16 cellular contexts compared by ENCODE assay signal in genomic region chr17:38919316-38920078, GRCh38. TPM values are rescaled to one million over a fixed set of nuclear protein-coding genes. Genes with fewer than 3 reads are reported as not detected.
A peak's percentile ranks its signal among the peaks of the same experiment; 100 is the strongest.
DNase-seq lines count a peak whose midpoint lies in the region; ATAC-seq, FAIRE-seq and TF ChIP-seq lines count a peak whose summit lies in the region.
"Had no signal": no experiment of that assay in that cellular context is flagged by ENCODE, and none has a peak within 500 bp of the region (broad histone marks: within the 10 kb centered on the region; RNA-seq: fewer than 3 reads in every experiment).

No MANE protein-coding gene starts in this region.

- peak overlapping the region in 1 of 3 donors; percentile 17 for H3K27ac ChIP-seq in thyroid gland
- H3K27ac ChIP-seq: foreskin keratinocyte had no signal

- H3K27me3 Mint-ChIP-seq in stimulated activated naive B cell treated with anti-CD40 and anti-IgM and Interleukin-4, amounts not matched to agents 10 μg/mL and 1 μg/mL and 100 μg/mL, for 72 hours: no peaks in the 10 kb centered on the region

- peaks cover 24 to 34% of the 10 kb centered on the region in 2 donors for H3K4me1 Mint-ChIP-seq in stimulated activated naive B cell treated with anti-CD40 and anti-IgM and Interleukin-4, amounts not matched to agents 10 μg/mL and 1 μg/mL and 100 μg/mL, for 72 hours

- H3K4me3 Mint-ChIP-seq in stimulated activated naive B cell treated with anti-CD40 and anti-IgM and Interleukin-4, amounts not matched to agents 10 μg/mL and 1 μg/mL and 100 μg/mL, for 72 hours: no peak overlapping the region

- TF ChIP-seq POLR2A in thyroid gland (IDR thresholded peaks at IDR 0.05): no peak

- peaks cover 44 to 51% of the 10 kb centered on the region in 2 donors for H3K36me3 Mint-ChIP-seq in stimulated activated naive B cell treated with anti-CD40 and anti-IgM and Interleukin-4, amounts not matched to agents 10 μg/mL and 1 μg/mL and 100 μg/mL, for 72 hours

- intact Hi-C loops in thyroid gland (cut with DNase I): no loop called here

- peak overlapping the region; percentile 90 for H3K27ac Mint-ChIP-seq in stimulated activated naive B cell treated with anti-CD40 and anti-IgM and Interleukin-4, amounts not matched to agents 10 μg/mL and 1 μg/mL and 100 μg/mL, for 72 hours

- no peak for ATAC-seq in stimulated activated naive B cell treated with anti-CD40 and anti-IgM and Interleukin-4, amounts not matched to agents 10 μg/mL and 1 μg/mL and 100 μg/mL, for 72 hours (replicated peaks)
- ATAC-seq: foreskin keratinocyte had no signal

- peaks cover 44 to 47% of the 10 kb centered on the region in 2 donors for H3K36me3 ChIP-seq in thyroid gland

- TF ChIP-seq CTCF in D721Med (IDR thresholded peaks at IDR 0.05; ENCODE audit: insufficient read depth, missing control alignments) (no peak), thyroid gland (IDR thresholded peaks at IDR 0.05) (no peak)

- H3K9me3 ChIP-seq in thyroid gland: no peaks in the 10 kb centered on the region

- no peak for FAIRE-seq in D721Med (lab: Jason Lieb, UNC)

- H3K4me1 ChIP-seq in thyroid gland: peaks cover 12 to 20% of the 10 kb centered on the region in 2 donors
- H3K4me1 ChIP-seq: foreskin keratinocyte had no signal

- no peaks in the 10 kb centered on the region for H3K9me3 Mint-ChIP-seq in stimulated activated naive B cell treated with anti-CD40 and anti-IgM and Interleukin-4, amounts not matched to agents 10 μg/mL and 1 μg/mL and 100 μg/mL, for 72 hours

- no peaks in the 10 kb centered on the region for H3K27me3 ChIP-seq in thyroid gland
- H3K27me3 ChIP-seq: foreskin keratinocyte had no signal

- no peak overlapping the region for H3K4me3 ChIP-seq in thyroid gland (replicated peaks in 1 of 3)

- DNase-seq in activated effector memory CD4-positive, alpha-beta T cell treated with anti-CD3 and anti-CD28 coated beads, Interleukin-2, amount 50 U/mL, for 16 hours: peak; percentile 49
- no peak for DNase-seq in activated effector memory CD4-positive, alpha-beta T cell treated with Interleukin-2 at 50 U/mL for 16 hours
- peak; percentile 48 for DNase-seq in activated CD8-positive, alpha-beta memory T cell treated with anti-CD3 and anti-CD28 coated beads, Interleukin-2, amount 50 U/mL, for 48 hours
- DNase-seq in islet precursor cell: peak; percentile 42
- DNase-seq in stimulated activated naive B cell treated with anti-CD40 and anti-IgM and Interleukin-4, amounts not matched to agents 10 μg/mL and 1 μg/mL and 100 μg/mL, for 72 hours: no peak
- DNase-seq in stimulated activated CD4-positive, alpha-beta T cell treated with anti-CD3 and anti-CD28 coated beads, Interleukin-4, amount 100 ng/mL, for 4 hours: no peak
- DNase-seq in D721Med (ENCODE audit: insufficient read length, low spot score): no peak
- no peak for DNase-seq in thyroid gland
- DNase-seq: DMS 273 treated with DMSO at 0.1 percent for 48 hours; effector CD8-positive, alpha-beta T cell; foreskin keratinocyte; NCI-H2081 treated with DMSO at 0.1 percent for 48 hours; SIG-M5 had no signal

- 93 to 97% methylated on average over 12 to 16 of the region's 16 CpGs for WGBS in thyroid gland, 2 donors

RNA-seq across cellular contexts. Expression of gene FBXO47, which starts 47.7 kb away (rescaled TPM):
- total RNA-seq in thyroid gland: not detected
- total RNA-seq: foreskin keratinocyte, H7, kidney epithelial cell, myocyte had no signal

RNA-seq across cellular contexts. Expression of gene LASP1, which starts 49.6 kb away (rescaled TPM):
- 10 to 100 TPM; 69.3 to 77.5 (median 71.1) TPM for total RNA-seq in thyroid gland

Comparison
In these comparisons a context has a peak if more than half of its experiments do, and no peak if none do; other contexts are left out.
1. DNase-seq: peak in activated effector memory CD4-positive, alpha-beta T cell treated with anti-CD3 and anti-CD28 coated beads, Interleukin-2, amount 50 U/mL, for 16 hours (single experiment), activated CD8-positive, alpha-beta memory T cell treated with anti-CD3 and anti-CD28 coated beads, Interleukin-2, amount 50 U/mL, for 48 hours (single experiment) and islet precursor cell (single experiment); none in activated effector memory CD4-positive, alpha-beta T cell treated with Interleukin-2 at 50 U/mL for 16 hours (single experiment), stimulated activated naive B cell treated with anti-CD40 and anti-IgM and Interleukin-4, amounts not matched to agents 10 μg/mL and 1 μg/mL and 100 μg/mL, for 72 hours (single experiment), stimulated activated CD4-positive, alpha-beta T cell treated with anti-CD3 and anti-CD28 coated beads, Interleukin-4, amount 100 ng/mL, for 4 hours (0 of 2), D721Med (single experiment) and thyroid gland (0 of 2).